ENCODE assay signal across 8 cellular contexts in the genomic region with DNA sequence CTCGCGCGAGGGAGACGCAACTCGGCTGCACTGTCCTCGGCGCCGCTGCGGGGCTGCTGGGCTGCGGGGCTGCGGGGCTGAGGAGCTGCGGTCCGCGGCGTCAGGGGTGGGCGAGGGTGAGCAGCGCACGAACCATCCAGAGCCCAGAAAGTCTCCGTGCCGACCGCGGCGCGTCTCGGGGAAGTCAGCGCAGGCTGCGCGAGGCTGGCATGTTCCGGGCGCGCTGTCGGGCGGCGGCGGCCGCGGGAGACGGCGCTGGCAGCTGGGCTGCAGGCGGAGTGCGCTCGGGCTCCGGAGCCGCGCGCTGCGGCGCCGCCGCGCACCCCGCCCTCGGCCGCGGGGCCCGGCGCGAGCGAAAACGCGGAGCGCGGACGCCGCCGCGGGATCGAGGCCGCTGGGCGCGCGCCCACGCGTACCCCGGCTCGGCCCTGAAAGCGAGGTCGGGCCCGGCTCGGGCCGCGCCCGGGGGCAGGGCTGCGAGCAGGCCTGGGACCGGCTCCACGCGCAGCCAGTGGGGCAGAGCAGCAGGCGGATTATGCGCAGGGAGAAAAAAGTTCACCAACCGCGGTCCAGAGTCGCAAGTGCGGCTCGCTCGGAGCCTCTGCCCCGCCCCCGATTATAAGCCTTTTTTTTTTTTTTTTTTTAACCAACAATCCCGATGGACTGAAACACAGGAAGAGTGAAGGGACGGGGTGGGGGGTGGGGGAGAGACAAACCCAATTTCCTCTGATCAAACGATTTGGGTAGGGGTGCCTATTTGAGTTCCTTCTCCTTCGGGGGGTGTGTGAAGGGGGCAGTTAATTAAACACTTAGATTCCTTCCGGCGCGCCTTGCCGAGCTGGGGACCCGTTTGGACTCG. TPM values are rescaled to one million over a fixed set of nuclear protein-coding genes. Genes with fewer than 3 reads are reported as not detected.
DNase-seq lines count a peak whose midpoint lies in the region; ATAC-seq, FAIRE-seq and TF ChIP-seq lines count a peak whose summit lies in the region.

Gene PRICKLE1, minus strand, starts transcription at position 282 of the 859 bp plus-strand sequence. CDS start 117,230 bp downstream, outside the sequence.

- H3K4me3 ChIP-seq in CD8-positive, alpha-beta memory T cell (ENCODE audit: low read length) = no peak within 1 kb of the TSS
- H3K4me3 ChIP-seq in SJSA1 (peak within 1 kb of the TSS; percentile 57), HepG2 (replicated peaks in 1 of 3; ENCODE audit: insufficient read depth in 1 of 3, low read depth in 2 of 3, low read length in 3 of 3) (peak within 1 kb of the TSS; percentile 31 to 66 (median 34); a peak in 4 of 6 replicates)

- H3K4me2 ChIP-seq in HepG2 (ENCODE audit: low read depth, low read length) = peak within 1 kb of the TSS; percentile 67

- no peak within 1 kb of the TSS for H3K9ac ChIP-seq in HepG2 (ENCODE audit: insufficient read depth, low read depth, low read length)

- BruUV-seq in HepG2 (replicated peaks; lab: Mats Ljungman, UMichigan) = no TSS peak

- H3K4me1 ChIP-seq in CD8-positive, alpha-beta memory T cell (ENCODE audit: insufficient read depth, low read length) = no peaks in the 10 kb centered on the region
- H3K4me1 ChIP-seq in SJSA1 (replicated peaks) (peaks cover 12% of the 10 kb centered on the region), HepG2 (ENCODE audit: insufficient read depth, low read length) (peaks cover 28% of the 10 kb centered on the region)

- FAIRE-seq in HepG2 (lab: Jason Lieb, UNC) = no peak

- CTCF ChIA-PET in CD8-positive, alpha-beta memory T cell (lab: Charles Lee) = no interaction called here
- CTCF ChIA-PET in HepG2 (lab: Yijun Ruan, JAX; ENCODE audit: low intra/inter-chr PET ratio, low total read pairs) = no interaction called here

- no peaks in the 10 kb centered on the region for H3K36me3 ChIP-seq in CD8-positive, alpha-beta memory T cell (ENCODE audit: insufficient read depth, low read length)
- 0 out of 2 replicates have a peak, but pooled peaks cover 2% of the 10 kb centered on the region for H3K36me3 ChIP-seq in SJSA1
- no peaks in the 10 kb centered on the region for H3K36me3 ChIP-seq in HepG2 (replicated peaks in 1 of 2; ENCODE audit: control insufficient read depth in 1 of 2, insufficient read depth in 2 of 2, low read length in 2 of 2)

- DNase-seq in CD8-positive, alpha-beta memory T cell = no peak
- DNase-seq in SJSA1 (ENCODE audit: low read depth in 1 of 2, low spot score in 2 of 2) (peak; percentile 42 to 50), dedifferentiated amniotic fluid mesenchymal stem cell (ENCODE audit: extremely low spot score) (peak; percentile 43), HepG2 (ENCODE audit: low spot score) (no peak), NCI-H2107 treated with DMSO at 0.1 percent for 48 hours (lab: John Stamatoyannopoulos, UW; ENCODE audit: unreplicated experiment) (no peak)
- DNase-seq in stimulated activated CD8-positive, alpha-beta memory T cell treated with anti-CD3 and anti-CD28 coated beads, Interleukin-2, amount 100 ng/mL, for 48 hours (ENCODE audit: low read depth in 2 of 2) = peak; percentile 6 to 27

- in situ Hi-C loops in HepG2 (cut with HindIII; ENCODE audit: extremely low pct_ligation_motif_present, low pct_unique_long_range_greater_than_20kb) = no loop called here

- no peak within 1 kb of the TSS for H3K27ac ChIP-seq in CD8-positive, alpha-beta memory T cell (ENCODE audit: low read depth, low read length)
- H3K27ac ChIP-seq in SJSA1 (no peak within 1 kb of the TSS), HepG2 (ENCODE audit: extremely low read length, insufficient read depth, low read length) (no peak within 1 kb of the TSS)

- ATAC-seq in GM19372 (IDR thresholded peaks at IDR 0.05; ENCODE audit: low read depth, unreplicated experiment) (peak; percentile 74), HG03342 (IDR thresholded peaks at IDR 0.05; ENCODE audit: unreplicated experiment) (peak; percentile 81), HepG2 (peak; percentile 89)

- H3K27me3 Mint-ChIP-seq in CD8-positive, alpha-beta memory T cell = peaks cover 39 to 64% of the 10 kb centered on the region in 2 donors

- TF ChIP-seq CTCF in HepG2 (CRISPR knock-in tag; IDR thresholded peaks at IDR 0.05) = no peak

- H3K4me1 Mint-ChIP-seq in CD8-positive, alpha-beta memory T cell = peaks cover 16 to 21% (median 16%) of the 10 kb centered on the region in 3 donors

- 19% methylated on average over 20 of the region's 107 CpGs for WGBS in HepG2 (ENCODE audit: low lambda C conversion rate)

- TF ChIP-seq RAD21 in HepG2 (CRISPR knock-in tag; IDR thresholded peaks at IDR 0.05) = no peak

- no peak within 1 kb of the TSS for H2AFZ ChIP-seq in HepG2 (ENCODE audit: low read length)

- intact Hi-C loops in HepG2 (cut with micrococcal nuclease; ENCODE audit: unreplicated experiment) = no loop called here

- H3K79me2 ChIP-seq in HepG2 (ENCODE audit: insufficient read depth, low read length) = no peaks in the 10 kb centered on the region

- peak within 1 kb of the TSS; percentile 54 to 79 (median 72) for H3K4me3 Mint-ChIP-seq in CD8-positive, alpha-beta memory T cell

- peaks cover 0 to 3% (median 0%) of the 10 kb centered on the region in 5 donors for H3K9me3 Mint-ChIP-seq in CD8-positive, alpha-beta memory T cell

- peaks cover 0 to 2% (median 0%) of the 10 kb centered on the region in 3 donors for H3K36me3 Mint-ChIP-seq in CD8-positive, alpha-beta memory T cell

- H3K9me3 ChIP-seq in CD8-positive, alpha-beta memory T cell (ENCODE audit: low read length) = no peaks in the 10 kb centered on the region
- H3K9me3 ChIP-seq in SJSA1 (replicated peaks) (0 out of 2 replicates have a peak, but pooled peaks cover 2% of the 10 kb centered on the region), HepG2 (ENCODE audit: low read length) (no peaks in the 10 kb centered on the region)

- peaks cover 18% of the 10 kb centered on the region for H3K27me3 ChIP-seq in CD8-positive, alpha-beta memory T cell (ENCODE audit: insufficient read depth, low read length, poor library complexity, severe bottlenecking)
- H3K27me3 ChIP-seq in SJSA1 (replicated peaks) (peaks cover 44% of the 10 kb centered on the region), HepG2 (ENCODE audit: control insufficient read depth in 1 of 2, insufficient read depth in 2 of 2, low read length in 2 of 2) (peaks cover 5 to 56% of the 10 kb centered on the region in 2 experiments; a peak in 4 of 5 replicates)

- POLR2A ChIA-PET in CD8-positive, alpha-beta memory T cell (lab: Charles Lee) = no interaction called here
- POLR2A ChIA-PET in HepG2 (lab: Yijun Ruan, JAX) = no interaction called here

- no peaks in the 10 kb centered on the region for H4K20me1 ChIP-seq in HepG2 (ENCODE audit: insufficient read depth, low read length)

- H3K27ac Mint-ChIP-seq in CD8-positive, alpha-beta memory T cell = peak within 1 kb of the TSS in 1 of 8 donors; percentile 15

- TF ChIP-seq POLR2A in HepG2 (IDR thresholded peaks at IDR 0.05; ENCODE audit: insufficient read depth in 1 of 2, low read depth in 2 of 2, low read length in 2 of 2) = no peak

- TF ChIP-seq EP300 in HepG2 (IDR thresholded peaks at IDR 0.05; ENCODE audit: low read depth in 2 of 2, low read length in 2 of 2) (no peak), HepG2 (CRISPR knock-in tag; IDR thresholded peaks at IDR 0.05; ENCODE audit: borderline replicate concordance) (no peak)

TF ChIP-seq in HepG2, 621 proteins besides CTCF, POLR2A, EP300 and RAD21 (continues in another document):
- peak; percentile 62; the same call in 1 of the 2 replicates for TF ChIP-seq MYPOP (CRISPR knock-in tag; IDR thresholded peaks at IDR 0.05)
- peak; percentile 65; the same call in 1 of the 2 replicates for TF ChIP-seq ZNF329 (CRISPR knock-in tag; IDR thresholded peaks at IDR 0.05; ENCODE audit: low read depth)

RNA-seq across cellular contexts. Expression of gene PRICKLE1, which starts in this region (rescaled TPM):
- total RNA-seq in CD8-positive, alpha-beta memory T cell = not detected
- 0.53 TPM for polyA plus RNA-seq in CD8-positive, alpha-beta memory T cell
- total RNA-seq in SJSA1 (2014; rRNA removed; shearing (Covaris generic)) = 3.3 and 8.1 TPM in 2 replicates
- not detected in 2 replicates for total RNA-seq in HepG2 (2016; rRNA removed; fragmentation: Illumina TruSeq; extraction: Trizol)
- not detected in 2 replicates for total RNA-seq in HepG2 (2016; cell fraction: cytosol; rRNA removed; fragmentation: Illumina TruSeq; extraction: Trizol; ENCODE audit: low read depth)
- not detected in 2 replicates for total RNA-seq in HepG2 (2016; cell fraction: insoluble cytoplasmic fraction; rRNA removed; fragmentation: Illumina TruSeq; extraction: Trizol)
- total RNA-seq in HepG2 (2016; cell fraction: membrane; rRNA removed; fragmentation: Illumina TruSeq; extraction: Trizol) = not detected in 2 replicates
- total RNA-seq in HepG2 (2016; cell fraction: nucleus; rRNA removed; fragmentation: Illumina TruSeq; extraction: Trizol) = not detected in 2 replicates
- not detected in 2 replicates for polyA plus RNA-seq in HepG2 (2011; rRNA removed)
- polyA plus RNA-seq in HepG2 (2011; cell fraction: cytosol; rRNA removed) = not detected in 2 replicates
- polyA plus RNA-seq in HepG2 (2011; cell fraction: nucleus; rRNA removed) = not detected in 2 replicates
- not detected in 2 replicates for polyA plus RNA-seq in HepG2 (2012)
- polyA plus RNA-seq in HepG2 (2016; cell fraction: cytosol; fragmentation: Illumina TruSeq; extraction: Trizol; ENCODE audit: low read depth) = not detected in 2 replicates
- polyA plus RNA-seq in HepG2 (2016; cell fraction: insoluble cytoplasmic fraction; fragmentation: Illumina TruSeq; extraction: Trizol; ENCODE audit: low read depth) = not detected in 2 replicates
- not detected in 2 replicates for polyA plus RNA-seq in HepG2 (2016; cell fraction: membrane; fragmentation: Illumina TruSeq; extraction: Trizol; ENCODE audit: low read depth)
- polyA plus RNA-seq in HepG2 (2016; cell fraction: nucleus; fragmentation: Illumina TruSeq; extraction: Trizol; ENCODE audit: insufficient read depth, low read depth) = not detected in 2 replicates
- polyA minus RNA-seq in HepG2 (2011; rRNA and poly(A)+ RNA removed; ENCODE audit: low replicate concordance) = not detected in 2 replicates
- polyA minus RNA-seq in HepG2 (2011; cell fraction: cytosol; rRNA and poly(A)+ RNA removed) = not detected in 2 replicates
- polyA minus RNA-seq in HepG2 (2011; cell fraction: nucleus; rRNA and poly(A)+ RNA removed) = not detected in 2 replicates

Comparison
In these comparisons a context has a peak if more than half of its experiments do, and no peak if none do; other contexts are left out.
1. Peak in ATAC-seq, H3K4me3 ChIP-seq and H3K4me2 ChIP-seq in HepG2; RNA of the gene not detected or under 1 TPM.
2. DNase-seq: peak in SJSA1 (2 of 2), dedifferentiated amniotic fluid mesenchymal stem cell (single experiment) and stimulated activated CD8-positive, alpha-beta memory T cell treated with anti-CD3 and anti-CD28 coated beads, Interleukin-2, amount 100 ng/mL, for 48 hours (2 of 2); none in CD8-positive, alpha-beta memory T cell (0 of 5), HepG2 (single experiment) and NCI-H2107 treated with DMSO at 0.1 percent for 48 hours (single experiment).
3. Peak in every context shown above with its lines, with median percentiles within 50 percentile points of each other: ATAC-seq.